Comparison of ENCODE assay signal across 8 cellular contexts in genomic region chr11:31815743-31816466, GRCh38. TPM values are rescaled to one million over a fixed set of nuclear protein-coding genes. Genes with fewer than 3 reads are reported as not detected.
A peak's percentile ranks its signal among the peaks of the same experiment; 100 is the strongest.
DNase-seq lines count a peak whose midpoint lies in the region; ATAC-seq and TF ChIP-seq lines count a peak whose summit lies in the region.

No MANE protein-coding gene starts in this region.

- DNase-seq in CD4-positive, alpha-beta T cell: no peak
- no peak for DNase-seq in NCI-H345 (lab: John Stamatoyannopoulos, UW)
- DNase-seq in GM19238 (ENCODE audit: insufficient read length, low spot score): no peak

- peak overlapping the region; percentile 16; the same call in 1 of the 2 replicates for H3K4me3 ChIP-seq in HUES64 (ENCODE audit: low read length)

- peaks cover 41% of the 10 kb centered on the region for H3K4me1 ChIP-seq in HUES64 (ENCODE audit: insufficient read depth, low read length)

- H3K9me3 Mint-ChIP-seq in CD4-positive, alpha-beta T cell: no peaks in the 10 kb centered on the region
- peaks cover 0 to 3% (median 0%) of the 10 kb centered on the region in 5 experiments for H3K9me3 Mint-ChIP-seq in brain
- peaks cover 3% of the 10 kb centered on the region for H3K9me3 Mint-ChIP-seq in nephron

- no peaks in the 10 kb centered on the region for H3K36me3 Mint-ChIP-seq in CD4-positive, alpha-beta T cell (ENCODE audit: low read depth)
- H3K36me3 Mint-ChIP-seq in brain (peaks cover 3% of the 10 kb centered on the region), nephron (ENCODE audit: low read depth) (no peaks in the 10 kb centered on the region)

- H3K9me3 ChIP-seq in CD4-positive, alpha-beta T cell (ENCODE audit: control insufficient read depth, low read length): peaks cover 4% of the 10 kb centered on the region
- H3K9me3 ChIP-seq in HUES64 (ENCODE audit: insufficient read depth, low read depth, low read length): no peaks in the 10 kb centered on the region

- CTCF ChIA-PET in CD4-positive, alpha-beta T cell (lab: Charles Lee): no interaction called here

- no peak for TF ChIP-seq CTCF in CD4-positive, alpha-beta T cell (IDR thresholded peaks at IDR 0.05)
- no peak for TF ChIP-seq CTCF in brain (conservative IDR thresholded peaks at IDR 0.05)
- TF ChIP-seq CTCF in nephron (IDR thresholded peaks at IDR 0.05; ENCODE audit: unreplicated experiment in 3 of 3): no peak

- intact Hi-C loops in CD4-positive, alpha-beta T cell (cut with DNase I, micrococcal nuclease): no loop called here

- no peaks in the 10 kb centered on the region for H3K36me3 ChIP-seq in HUES64 (ENCODE audit: insufficient read depth, low read length)

- POLR2A ChIA-PET in CD4-positive, alpha-beta T cell (lab: Charles Lee): no interaction called here

- no peak overlapping the region for H3K9ac ChIP-seq in HUES64 (ENCODE audit: low read depth, low read length)

- H3K27me3 ChIP-seq in CD4-positive, alpha-beta T cell (ENCODE audit: control insufficient read depth, insufficient read depth, low read length): peaks cover 94% of the 10 kb centered on the region
- peaks cover 100% of the 10 kb centered on the region for H3K27me3 ChIP-seq in HUES64 (ENCODE audit: insufficient read depth, low read length)

- no peak overlapping the region for H3K27ac Mint-ChIP-seq in CD4-positive, alpha-beta T cell
- H3K27ac Mint-ChIP-seq in brain (peak overlapping the region; percentile 92 to 99 (median 94)), nephron (no peak overlapping the region)

- 2% methylated on average over 55 of the region's 55 CpGs for WGBS in HUES64

- H3K27me3 Mint-ChIP-seq in CD4-positive, alpha-beta T cell: peaks cover 80% of the 10 kb centered on the region
- H3K27me3 Mint-ChIP-seq in brain: peaks cover 72% of the 10 kb centered on the region
- peaks cover 56% of the 10 kb centered on the region for H3K27me3 Mint-ChIP-seq in nephron (ENCODE audit: low read depth)

- ATAC-seq in CD4-positive, alpha-beta T cell (ENCODE audit: poor library complexity): no peak
- ATAC-seq in HG02840 (IDR thresholded peaks at IDR 0.05; ENCODE audit: low FRiP score, unreplicated experiment): no peak
- no peak for ATAC-seq in HG03135 (IDR thresholded peaks at IDR 0.05; ENCODE audit: unreplicated experiment)

- no peak overlapping the region for H3K27ac ChIP-seq in CD4-positive, alpha-beta T cell (ENCODE audit: low read depth, low read length)
- no peak overlapping the region for H3K27ac ChIP-seq in HUES64 (ENCODE audit: low read depth, low read length)

- peaks cover 43% of the 10 kb centered on the region for H3K4me1 Mint-ChIP-seq in CD4-positive, alpha-beta T cell (ENCODE audit: low read depth)
- peaks cover 61% of the 10 kb centered on the region for H3K4me1 Mint-ChIP-seq in brain
- peaks cover 34% of the 10 kb centered on the region for H3K4me1 Mint-ChIP-seq in nephron

- H3K4me3 Mint-ChIP-seq in CD4-positive, alpha-beta T cell: peak overlapping the region; percentile 71
- H3K4me3 Mint-ChIP-seq in brain (peak overlapping the region; percentile 89 to 97 (median 94)), nephron (peak overlapping the region; percentile 36 to 79 (median 64))

RNA-seq across cellular contexts. Expression of gene PAX6, which starts 4.8 kb away (rescaled TPM):
- total RNA-seq in CD4-positive, alpha-beta T cell: not detected
- 2.2 TPM for polyA plus RNA-seq in HUES64 (2013, experiment 1 of 2)
- polyA plus RNA-seq in HUES64 (2013, experiment 2 of 2): 5.3 TPM
- 16.7 TPM for polyA plus RNA-seq in brain (ENCODE audit: insufficient read depth, low read depth, low replicate concordance)

Comparison
In these comparisons a context has a peak if more than half of its experiments do, and no peak if none do; other contexts are left out.
1. H3K27ac Mint-ChIP-seq: peak in brain (5 of 5); none in CD4-positive, alpha-beta T cell (single experiment) and nephron (0 of 3).
2. Peak in every context shown above with its lines, with median percentiles within 50 percentile points of each other: H3K4me3 Mint-ChIP-seq.